10 cellular contexts compared by ENCODE assay signal in genomic region chr6:85580104-85580877, GRCh38. TPM values are rescaled to one million over a fixed set of nuclear protein-coding genes. Genes with fewer than 3 reads are reported as not detected.
DNase-seq lines count a peak whose midpoint lies in the region; ATAC-seq, FAIRE-seq and TF ChIP-seq lines count a peak whose summit lies in the region.
"Had no signal": no experiment of that assay in that cellular context is flagged by ENCODE, and none has a peak within 500 bp of the region (broad histone marks: within the 10 kb centered on the region; RNA-seq: fewer than 3 reads in every experiment).

No MANE protein-coding gene starts in this region.

- TF ChIP-seq CTCF in astrocyte (IDR thresholded peaks at IDR 0.05; ENCODE audit: insufficient read depth, low read depth, low read length) = no peak

- H3K27ac ChIP-seq in astrocyte (ENCODE audit: low read depth, low read length) (no peak overlapping the region), mesenchymal stem cell (ENCODE audit: low read length, poor library complexity, severe bottlenecking) (no peak overlapping the region)
- H3K27ac ChIP-seq: dorsolateral prefrontal cortex had no signal

- POLR2A ChIA-PET in activated CD4-positive, alpha-beta memory T cell treated with anti-CD3 and anti-CD28 coated beads, Interleukin-2, amount 10 ng/mL, durations not matched to agents 7 days and 5 days (lab: Charles Lee) = no interaction called here

- no peak overlapping the region for H2AK5ac ChIP-seq in mesenchymal stem cell (ENCODE audit: low read length, severe bottlenecking)

- ATAC-seq in GM18511 (IDR thresholded peaks at IDR 0.05; ENCODE audit: unreplicated experiment) (peak; percentile 28), HG02588 (IDR thresholded peaks at IDR 0.05; ENCODE audit: unreplicated experiment) (peak; percentile 9), GM18505 (IDR thresholded peaks at IDR 0.05; ENCODE audit: unreplicated experiment) (no peak)

- H3K36me3 ChIP-seq in astrocyte (ENCODE audit: insufficient read depth, low read length) (no peaks in the 10 kb centered on the region), mesenchymal stem cell (ENCODE audit: control insufficient read depth in 1 of 2, insufficient read depth in 2 of 2, low read depth in 1 of 2, low read length in 2 of 2) (peaks cover 9 to 15% of the 10 kb centered on the region in 2 experiments)

- H3K4me1 ChIP-seq in astrocyte (ENCODE audit: insufficient read depth, low read length) = peaks cover 15% of the 10 kb centered on the region
- peaks cover 9% of the 10 kb centered on the region for H3K4me1 ChIP-seq in mesenchymal stem cell (ENCODE audit: control insufficient read depth, insufficient read depth, low read depth, low read length)

- peaks cover 17% of the 10 kb centered on the region for H3K4me1 Mint-ChIP-seq in astrocyte (ENCODE audit: low read depth, unreplicated experiment)
- peaks cover 15% of the 10 kb centered on the region for H3K4me1 Mint-ChIP-seq in activated T-helper 2 cell treated with anti-CD3 and anti-CD28 coated beads, Interferon-gamma antibody, Interleukin-2, Interleukin-4, amounts not matched to agents 10 μg/mL and 5 μg/mL and 100 μg/mL, durations not matched to agents 14 hours and 24 hours and 36 hours (ENCODE audit: low read depth)
- peaks cover 7% of the 10 kb centered on the region for H3K4me1 Mint-ChIP-seq in activated CD4-positive, alpha-beta memory T cell treated with anti-CD3 and anti-CD28 coated beads, Interleukin-2, amount 10 ng/mL, durations not matched to agents 7 days and 5 days

- CTCF ChIA-PET in activated CD4-positive, alpha-beta memory T cell treated with anti-CD3 and anti-CD28 coated beads, Interleukin-2, amount 10 ng/mL, durations not matched to agents 7 days and 5 days (lab: Charles Lee) = no interaction called here

- H3K4me3 ChIP-seq in astrocyte (ENCODE audit: insufficient read depth, low read depth, low read length) = no peak overlapping the region
- no peak overlapping the region for H3K4me3 ChIP-seq in mesenchymal stem cell (ENCODE audit: insufficient read depth in 1 of 2, low read depth in 1 of 2, low read length in 2 of 2)
- H3K4me3 ChIP-seq: dorsolateral prefrontal cortex had no signal

- H4K20me1 ChIP-seq in astrocyte (ENCODE audit: insufficient read depth, low read length) = peaks cover 66% of the 10 kb centered on the region

- H3K4me2 ChIP-seq in astrocyte (ENCODE audit: low read length) = peak overlapping the region; percentile 40
- no peak overlapping the region for H3K4me2 ChIP-seq in mesenchymal stem cell (ENCODE audit: low read length, poor library complexity, severe bottlenecking)

- H3K27me3 Mint-ChIP-seq in astrocyte (ENCODE audit: low read depth, unreplicated experiment) = no peaks in the 10 kb centered on the region
- H3K27me3 Mint-ChIP-seq in activated T-helper 2 cell treated with anti-CD3 and anti-CD28 coated beads, Interferon-gamma antibody, Interleukin-2, Interleukin-4, amounts not matched to agents 10 μg/mL and 5 μg/mL and 100 μg/mL, durations not matched to agents 14 hours and 24 hours and 36 hours (ENCODE audit: low read depth) = no peaks in the 10 kb centered on the region
- no peaks in the 10 kb centered on the region for H3K27me3 Mint-ChIP-seq in activated CD4-positive, alpha-beta memory T cell treated with anti-CD3 and anti-CD28 coated beads, Interleukin-2, amount 10 ng/mL, durations not matched to agents 7 days and 5 days

- no peak overlapping the region for H3K4me3 Mint-ChIP-seq in astrocyte (ENCODE audit: unreplicated experiment)
- H3K4me3 Mint-ChIP-seq in activated T-helper 2 cell treated with anti-CD3 and anti-CD28 coated beads, Interferon-gamma antibody, Interleukin-2, Interleukin-4, amounts not matched to agents 10 μg/mL and 5 μg/mL and 100 μg/mL, durations not matched to agents 14 hours and 24 hours and 36 hours (ENCODE audit: low read depth) = no peak overlapping the region
- H3K4me3 Mint-ChIP-seq in activated CD4-positive, alpha-beta memory T cell treated with anti-CD3 and anti-CD28 coated beads, Interleukin-2, amount 10 ng/mL, durations not matched to agents 7 days and 5 days = no peak overlapping the region

- intact Hi-C loops in activated T-helper 2 cell treated with anti-CD3 and anti-CD28 coated beads, Interferon-gamma antibody, Interleukin-2, Interleukin-4, amounts not matched to agents 10 μg/mL and 5 μg/mL and 100 μg/mL, durations not matched to agents 14 hours and 24 hours and 36 hours (cut with micrococcal nuclease) = no loop called here

- peak overlapping the region; percentile 13 for H3K27ac Mint-ChIP-seq in astrocyte (ENCODE audit: unreplicated experiment)
- no peak overlapping the region for H3K27ac Mint-ChIP-seq in activated T-helper 2 cell treated with anti-CD3 and anti-CD28 coated beads, Interferon-gamma antibody, Interleukin-2, Interleukin-4, amounts not matched to agents 10 μg/mL and 5 μg/mL and 100 μg/mL, durations not matched to agents 14 hours and 24 hours and 36 hours
- no peak overlapping the region for H3K27ac Mint-ChIP-seq in activated CD4-positive, alpha-beta memory T cell treated with anti-CD3 and anti-CD28 coated beads, Interleukin-2, amount 10 ng/mL, durations not matched to agents 7 days and 5 days

- no peak overlapping the region for H2BK5ac ChIP-seq in mesenchymal stem cell (ENCODE audit: low read depth, low read length, poor library complexity, severe bottlenecking)

- H4K91ac ChIP-seq in mesenchymal stem cell (ENCODE audit: low read length) = no peak overlapping the region

- no peak overlapping the region for H4K8ac ChIP-seq in mesenchymal stem cell (ENCODE audit: low read length)

- no peak overlapping the region for H3K23ac ChIP-seq in mesenchymal stem cell (ENCODE audit: low read length in 2 of 2)

- peaks cover 96% of the 10 kb centered on the region for H3K79me2 ChIP-seq in astrocyte (ENCODE audit: insufficient read depth, low read length)

- peaks cover 15% of the 10 kb centered on the region for H3K9me3 Mint-ChIP-seq in astrocyte (ENCODE audit: unreplicated experiment)
- peaks cover 43% of the 10 kb centered on the region for H3K9me3 Mint-ChIP-seq in activated T-helper 2 cell treated with anti-CD3 and anti-CD28 coated beads, Interferon-gamma antibody, Interleukin-2, Interleukin-4, amounts not matched to agents 10 μg/mL and 5 μg/mL and 100 μg/mL, durations not matched to agents 14 hours and 24 hours and 36 hours
- H3K9me3 Mint-ChIP-seq in activated CD4-positive, alpha-beta memory T cell treated with anti-CD3 and anti-CD28 coated beads, Interleukin-2, amount 10 ng/mL, durations not matched to agents 7 days and 5 days = peaks cover 30% of the 10 kb centered on the region

- DNase-seq in astrocyte (ENCODE audit: low read depth) = peak; percentile 10
- peak; percentile 13 for DNase-seq in mesenchymal stem cell
- DNase-seq in activated T-helper 2 cell treated with anti-CD3 and anti-CD28 coated beads, Interferon-gamma antibody, Interleukin-2, Interleukin-4, amounts not matched to agents 10 μg/mL and 5 μg/mL and 100 μg/mL, durations not matched to agents 14 hours and 24 hours and 36 hours (ENCODE audit: low spot score) = no peak
- DNase-seq in NCI-H1105 (lab: John Stamatoyannopoulos, UW) = no peak
- DNase-seq in activated CD4-positive, alpha-beta memory T cell treated with anti-CD3 and anti-CD28 coated beads, Interleukin-2, amount 10 ng/mL, durations not matched to agents 7 days and 5 days = no peak
- DNase-seq: dorsolateral prefrontal cortex had no signal

- H2BK15ac ChIP-seq in mesenchymal stem cell (ENCODE audit: low read depth, poor library complexity, severe bottlenecking) = no peak overlapping the region

- no peak overlapping the region for H2BK120ac ChIP-seq in mesenchymal stem cell (ENCODE audit: low read depth, low read length)

- no peak for FAIRE-seq in astrocyte (lab: Jason Lieb, UNC)
- FAIRE-seq: keratinocyte had no signal

- no peak overlapping the region for H2BK12ac ChIP-seq in mesenchymal stem cell (ENCODE audit: low read length in 2 of 2)

- H3K9me3 ChIP-seq in astrocyte (ENCODE audit: insufficient read depth, low read depth, low read length) (no peaks in the 10 kb centered on the region), mesenchymal stem cell (ENCODE audit: control insufficient read depth, low read length) (peaks cover 7% of the 10 kb centered on the region)

- H3K4ac ChIP-seq in mesenchymal stem cell (ENCODE audit: low read depth in 1 of 2, low read length in 2 of 2) = peak overlapping the region in 1 of 2 experiments; percentile 39

- H3K9ac ChIP-seq in astrocyte (ENCODE audit: low read length) = no peak overlapping the region
- H3K9ac ChIP-seq in mesenchymal stem cell (ENCODE audit: low read length) = no peak overlapping the region

- H3K14ac ChIP-seq in mesenchymal stem cell (ENCODE audit: low read length in 2 of 2) = no peak overlapping the region

- H3K36me3 Mint-ChIP-seq in astrocyte (ENCODE audit: low read depth, unreplicated experiment) = peaks cover 21% of the 10 kb centered on the region
- peaks cover 55% of the 10 kb centered on the region for H3K36me3 Mint-ChIP-seq in activated T-helper 2 cell treated with anti-CD3 and anti-CD28 coated beads, Interferon-gamma antibody, Interleukin-2, Interleukin-4, amounts not matched to agents 10 μg/mL and 5 μg/mL and 100 μg/mL, durations not matched to agents 14 hours and 24 hours and 36 hours (ENCODE audit: low read depth)
- H3K36me3 Mint-ChIP-seq in activated CD4-positive, alpha-beta memory T cell treated with anti-CD3 and anti-CD28 coated beads, Interleukin-2, amount 10 ng/mL, durations not matched to agents 7 days and 5 days (ENCODE audit: low read depth) = peaks cover 42% of the 10 kb centered on the region

- H3K27me3 ChIP-seq in astrocyte (ENCODE audit: insufficient read depth, low read length) = no peaks in the 10 kb centered on the region
- no peaks in the 10 kb centered on the region for H3K27me3 ChIP-seq in mesenchymal stem cell (ENCODE audit: control insufficient read depth in 1 of 2, insufficient read depth in 1 of 2, low read length in 2 of 2)
- H3K27me3 ChIP-seq: dorsolateral prefrontal cortex had no signal

- WGBS in mesenchymal stem cell = 92% methylated on average over 5 of the region's 5 CpGs

- H3K18ac ChIP-seq in mesenchymal stem cell (ENCODE audit: low read depth in 1 of 2, low read length in 2 of 2) = no peak overlapping the region

- H3K79me1 ChIP-seq in mesenchymal stem cell (replicated peaks; ENCODE audit: low read length, poor library complexity, severe bottlenecking) = peaks cover 10% of the 10 kb centered on the region

- no peak for TF ChIP-seq POLR2A in GM18505 (IDR thresholded peaks at IDR 0.05; ENCODE audit: borderline replicate concordance, extremely low read depth, insufficient read depth, insufficient read length)

- H2AFZ ChIP-seq in astrocyte (ENCODE audit: low read depth, low read length) (no peak overlapping the region), mesenchymal stem cell (ENCODE audit: low read depth, low read length) (no peak overlapping the region)

RNA-seq across cellular contexts. Expression of gene SNX14, which starts 13.4 kb away (rescaled TPM):
- total RNA-seq in astrocyte = 89.5 and 90.5 TPM in 2 replicates
- 51.7 TPM for polyA plus RNA-seq in mesenchymal stem cell (2013, experiment 1 of 2)
- polyA plus RNA-seq in mesenchymal stem cell (2013, experiment 2 of 2) = 55.6 TPM
- total RNA-seq in activated T-helper 2 cell treated with anti-CD3 and anti-CD28 coated beads, Interferon-gamma antibody, Interleukin-2, Interleukin-4, amounts not matched to agents 10 μg/mL and 5 μg/mL and 100 μg/mL, durations not matched to agents 14 hours and 24 hours and 36 hours = 57.5 and 59.7 TPM in 2 replicates
- 10 to 100 TPM; 48.2 to 50.9 TPM for total RNA-seq in activated CD4-positive, alpha-beta memory T cell treated with anti-CD3 and anti-CD28 coated beads, Interleukin-2, amount 10 ng/mL, durations not matched to agents 7 days and 5 days

Comparison
In these comparisons a context has a peak if more than half of its experiments do, and no peak if none do; other contexts are left out.
1. DNase-seq: peak in astrocyte (single experiment) and mesenchymal stem cell (single experiment); none in activated T-helper 2 cell treated with anti-CD3 and anti-CD28 coated beads, Interferon-gamma antibody, Interleukin-2, Interleukin-4, amounts not matched to agents 10 μg/mL and 5 μg/mL and 100 μg/mL, durations not matched to agents 14 hours and 24 hours and 36 hours (single experiment), NCI-H1105 (single experiment) and activated CD4-positive, alpha-beta memory T cell treated with anti-CD3 and anti-CD28 coated beads, Interleukin-2, amount 10 ng/mL, durations not matched to agents 7 days and 5 days (single experiment).